Comparison of ENCODE assay signal across 20 cellular contexts in the genomic region with DNA sequence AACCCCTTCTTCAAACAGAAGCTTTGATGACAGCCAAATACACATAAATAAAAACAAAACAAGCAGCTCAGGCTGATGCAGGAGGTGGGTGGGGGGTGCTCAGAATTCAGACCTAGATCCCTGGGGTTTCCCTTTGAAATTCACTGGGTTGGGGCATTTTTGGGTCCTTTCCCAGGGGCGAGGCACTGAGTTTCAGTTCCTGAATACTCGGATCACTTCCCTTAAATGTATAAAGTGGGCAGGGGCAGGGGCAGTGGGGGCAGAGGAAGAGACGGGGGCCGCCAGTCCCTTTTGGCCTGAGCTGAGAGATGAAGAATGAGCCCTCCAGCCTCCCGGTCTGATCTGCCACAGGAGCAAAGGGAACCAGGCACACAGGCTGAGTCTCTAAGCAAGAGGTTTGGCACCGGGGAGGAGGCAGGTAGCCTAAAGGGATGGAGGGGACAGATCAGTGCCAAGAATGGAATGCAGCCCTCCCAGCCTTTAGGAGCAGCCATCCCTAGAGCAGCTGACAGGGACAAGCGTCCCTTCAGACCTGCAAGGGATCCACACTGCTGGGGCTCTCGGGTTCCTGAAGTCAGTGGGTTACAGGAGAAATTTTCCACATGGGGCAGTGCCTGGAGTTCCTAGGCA. TPM values are rescaled to one million over a fixed set of nuclear protein-coding genes. Genes with fewer than 3 reads are reported as not detected.
DNase-seq lines count a peak whose midpoint lies in the region; ATAC-seq, FAIRE-seq and TF ChIP-seq lines count a peak whose summit lies in the region.
"Had no signal": no experiment of that assay in that cellular context is flagged by ENCODE, and none has a peak within 500 bp of the region (broad histone marks: within the 10 kb centered on the region; RNA-seq: fewer than 3 reads in every experiment).

No MANE protein-coding gene starts in this region.

- no peaks in the 10 kb centered on the region for H3K9me3 ChIP-seq in T-helper 17 cell (ENCODE audit: control insufficient read depth, low read length, poor library complexity, severe bottlenecking)
- H3K9me3 ChIP-seq in neuronal stem cell (replicated peaks in 1 of 2; ENCODE audit: control insufficient read depth in 2 of 2, insufficient read depth in 1 of 2, low read depth in 1 of 2, low read length in 2 of 2) = peaks cover 0 to 2% of the 10 kb centered on the region in 2 donors
- no peaks in the 10 kb centered on the region for H3K9me3 ChIP-seq in HepG2 (ENCODE audit: low read length)
- H3K9me3 ChIP-seq in ovary = no peaks in the 10 kb centered on the region
- H3K9me3 ChIP-seq in H9 (ENCODE audit: control insufficient read depth, low read depth, low read length) = no peaks in the 10 kb centered on the region
- H3K9me3 ChIP-seq: Caco-2 had no signal

- CTCF ChIA-PET in HepG2 (lab: Yijun Ruan, JAX; ENCODE audit: low intra/inter-chr PET ratio, low total read pairs) = no interaction called here

- H3K4me3 ChIP-seq in GM23338 (no peak overlapping the region), neuronal stem cell (ENCODE audit: low read length in 2 of 2) (no peak overlapping the region), HepG2 (replicated peaks in 1 of 3; ENCODE audit: insufficient read depth in 1 of 3, low read depth in 2 of 3, low read length in 3 of 3) (no peak overlapping the region), ovary (no peak overlapping the region)
- H3K4me3 ChIP-seq: coronary artery, hepatocyte had no signal

- H4K91ac ChIP-seq in neuronal stem cell (ENCODE audit: low read depth, low read length, poor library complexity) (no peak overlapping the region), H9 (ENCODE audit: insufficient read length, low read depth, low read length) (no peak overlapping the region)

- peaks cover 20% of the 10 kb centered on the region; the same call in 1 of the 2 replicates for H3F3A ChIP-seq in GM23338 (replicated peaks; ENCODE audit: low read depth)

- H3K4me3 Mint-ChIP-seq in GM23338 = no peak overlapping the region
- no peak overlapping the region for H3K4me3 Mint-ChIP-seq in T-helper 17 cell
- no peak overlapping the region for H3K4me3 Mint-ChIP-seq in H9
- H3K4me3 Mint-ChIP-seq: nephron; T-helper 1 cell treated with Interleukin-12 subunit alpha and Interleukin-12 subunit beta and Interleukin-4 antibody, amounts not matched to agents 30 μg/mL and 1 μg/mL, for 36 hours had no signal

- H3K14ac ChIP-seq in neuronal stem cell (ENCODE audit: low read length) (no peak overlapping the region), H9 (ENCODE audit: insufficient read depth, low read length) (no peak overlapping the region)

- TF ChIP-seq RAD21 in HepG2 (CRISPR knock-in tag; IDR thresholded peaks at IDR 0.05) = no peak

- H3K36me3 Mint-ChIP-seq in GM23338 (ENCODE audit: low read depth) (peaks cover 72% of the 10 kb centered on the region), T-helper 17 cell (ENCODE audit: low read depth) (no peaks in the 10 kb centered on the region), H9 (ENCODE audit: insufficient read depth in 1 of 3, low read depth in 3 of 3) (peaks cover 25 to 81% (median 51%) of the 10 kb centered on the region in 3 experiments; a peak in 6 of 7 replicates)

- no peak overlapping the region for H3T11ph ChIP-seq in H9 (ENCODE audit: low read length)

- H3K18ac ChIP-seq in neuronal stem cell (ENCODE audit: low read length) = peak overlapping the region; percentile 35
- no peak overlapping the region for H3K18ac ChIP-seq in H9 (ENCODE audit: insufficient read length, low read depth, low read length)

- peaks cover 35% of the 10 kb centered on the region for H4K20me1 ChIP-seq in GM23338 (replicated peaks; ENCODE audit: insufficient read depth)
- no peaks in the 10 kb centered on the region for H4K20me1 ChIP-seq in HepG2 (ENCODE audit: insufficient read depth, low read length)
- H4K20me1 ChIP-seq in H9 (ENCODE audit: control insufficient read depth, insufficient read depth, insufficient read length) = peaks cover 3% of the 10 kb centered on the region

- H2BK15ac ChIP-seq in neuronal stem cell (ENCODE audit: low read length) (no peak overlapping the region), H9 (ENCODE audit: low read depth, low read length) (no peak overlapping the region)

- intact Hi-C loops in HepG2 (cut with micrococcal nuclease; ENCODE audit: unreplicated experiment) (no loop called here), ovary (cut with DNase I) (no loop called here)

- no peak overlapping the region for H3K4me2 ChIP-seq in GM23338
- H3K4me2 ChIP-seq in neuronal stem cell (ENCODE audit: insufficient read depth, low read length, poor library complexity, severe bottlenecking) = no peak overlapping the region
- no peak overlapping the region for H3K4me2 ChIP-seq in HepG2 (ENCODE audit: low read depth, low read length)
- no peak overlapping the region for H3K4me2 ChIP-seq in H9 (ENCODE audit: insufficient read depth, insufficient read length, low read length)
- H3K4me2 ChIP-seq: hepatocyte had no signal

- H3K27me3 ChIP-seq in GM23338 (ENCODE audit: insufficient read depth) (no peaks in the 10 kb centered on the region), neuronal stem cell (ENCODE audit: control insufficient read depth in 3 of 3, insufficient read depth in 3 of 3, low read depth in 1 of 3, low read length in 3 of 3) (no peaks in the 10 kb centered on the region), HepG2 (ENCODE audit: control insufficient read depth in 1 of 2, insufficient read depth in 2 of 2, low read length in 2 of 2) (no peaks in the 10 kb centered on the region), ovary (no peaks in the 10 kb centered on the region), H9 (ENCODE audit: insufficient read depth, low read length) (no peaks in the 10 kb centered on the region)
- H3K27me3 ChIP-seq: hepatocyte had no signal

- no peak overlapping the region for H4K8ac ChIP-seq in neuronal stem cell (ENCODE audit: low read depth, low read length)
- H4K8ac ChIP-seq in H9 (replicated peaks; ENCODE audit: insufficient read length, low read depth, low read length) = no peak overlapping the region

- peak; percentile 53 for DNase-seq in SIG-M5 treated with dmso at 0.1 percent for 504 hours (lab: John Stamatoyannopoulos, UW; ENCODE audit: unreplicated experiment)
- DNase-seq in SIG-M5 (lab: John Stamatoyannopoulos, UW) = no peak
- DNase-seq in GM23338 (ENCODE audit: low spot score) = no peak
- no peak for DNase-seq in T-helper 17 cell
- no peak for DNase-seq in neuronal stem cell (ENCODE audit: low spot score)
- DNase-seq in HepG2 (ENCODE audit: low spot score) = no peak
- DNase-seq in ovary = no peak
- no peak for DNase-seq in H9
- DNase-seq: activated CD4-positive, alpha-beta T cell treated with anti-CD3 and anti-CD28 coated beads, Interleukin-2, amount 50 U/mL, for 48 hours; Caco-2; left colon; NCI-H1417 treated with DMSO at 0.1 percent for 48 hours; NCI-H446 treated with DMSO at 0.1 percent for 48 hours; stimulated activated CD4-positive, alpha-beta T cell treated with anti-CD3 and anti-CD28 coated beads, Interleukin-2, amount 100 ng/mL, for 48 hours had no signal

- FAIRE-seq in HepG2 (lab: Jason Lieb, UNC) = no peak

- H3K9me2 ChIP-seq in GM23338 (ENCODE audit: insufficient read depth) = no peaks in the 10 kb centered on the region

- H2AFZ ChIP-seq in GM23338 (no peak overlapping the region), neuronal stem cell (ENCODE audit: low read length) (no peak overlapping the region), HepG2 (ENCODE audit: low read length) (no peak overlapping the region), H9 (ENCODE audit: low read length) (no peak overlapping the region)
- H2AFZ ChIP-seq: hepatocyte had no signal

- no peak overlapping the region for H4K5ac ChIP-seq in H9 (ENCODE audit: insufficient read length, low read depth, low read length)

- peaks cover 6% of the 10 kb centered on the region; the same call in 1 of the 2 replicates for H3K4me1 ChIP-seq in GM23338 (ENCODE audit: insufficient read depth)
- H3K4me1 ChIP-seq in neuronal stem cell (ENCODE audit: control insufficient read depth in 2 of 2, insufficient read depth in 1 of 2, low read depth in 1 of 2, low read length in 2 of 2) = no peaks in the 10 kb centered on the region
- peaks cover 12% of the 10 kb centered on the region for H3K4me1 ChIP-seq in HepG2 (ENCODE audit: insufficient read depth, low read length)
- no peaks in the 10 kb centered on the region for H3K4me1 ChIP-seq in ovary (ENCODE audit: insufficient read depth)
- H3K4me1 ChIP-seq in H9 (ENCODE audit: insufficient read depth, low read length) = peaks cover 2% of the 10 kb centered on the region; the same call in 1 of the 2 replicates
- H3K4me1 ChIP-seq: Caco-2 had no signal

- H3K27me3 Mint-ChIP-seq in GM23338 (ENCODE audit: insufficient read depth, low read depth, poor library complexity) (peaks cover 6% of the 10 kb centered on the region), T-helper 17 cell (no peaks in the 10 kb centered on the region), H9 (ENCODE audit: low read depth) (peaks cover 1% of the 10 kb centered on the region; the same call in 1 of the 2 replicates)

- BruUV-seq in HepG2 (replicated peaks; lab: Mats Ljungman, UMichigan) = no TSS peak

- ATAC-seq in GM23338 = peak; percentile 14; the same call in 1 of the 3 replicates
- peak; percentile 54 for ATAC-seq in T-helper 17 cell
- no peak for ATAC-seq in HepG2
- ATAC-seq: left colon had no signal

- H3K36me3 ChIP-seq in GM23338 (ENCODE audit: insufficient read depth) (peaks cover 7% of the 10 kb centered on the region), neuronal stem cell (replicated peaks in 1 of 2; ENCODE audit: control insufficient read depth in 2 of 2, insufficient read depth in 2 of 2, low read length in 2 of 2) (peaks cover 18 to 60% of the 10 kb centered on the region in 2 donors), HepG2 (replicated peaks in 1 of 2; ENCODE audit: control insufficient read depth in 1 of 2, insufficient read depth in 2 of 2, low read length in 2 of 2) (no peaks in the 10 kb centered on the region), ovary (no peaks in the 10 kb centered on the region)

- peaks cover 6% of the 10 kb centered on the region for H3K79me1 ChIP-seq in neuronal stem cell (ENCODE audit: low read depth, low read length)
- peaks cover 5% of the 10 kb centered on the region for H3K79me1 ChIP-seq in H9 (ENCODE audit: insufficient read depth, low read depth, low read length, poor library complexity, severe bottlenecking)

- in situ Hi-C loops in HepG2 (cut with HindIII; ENCODE audit: extremely low pct_ligation_motif_present, low pct_unique_long_range_greater_than_20kb) = no loop called here

- POLR2A ChIA-PET in HepG2 (lab: Yijun Ruan, JAX) = no interaction called here

- no CpG with 5 or more reads among the region's 8 CpGs for WGBS in neuronal stem cell (ENCODE audit: extremely low coverage in 2 of 2, insufficient read length in 2 of 2, insufficient replicate concordance in 1 of 2), 2 donors
- WGBS in HepG2 (ENCODE audit: low lambda C conversion rate) = 91% methylated on average over 6 of the region's 8 CpGs
- 81 to 86% (median 84%) methylated on average over 8 of the region's 8 CpGs for WGBS in ovary, 3 donors
- no CpG with 5 or more reads among the region's 8 CpGs for WGBS in H9 (ENCODE audit: extremely low coverage, insufficient read length, low lambda C conversion rate)

- peak overlapping the region; percentile 39 for H3K9ac ChIP-seq in neuronal stem cell (ENCODE audit: low read depth, low read length, poor library complexity)
- H3K9ac ChIP-seq in HepG2 (ENCODE audit: insufficient read depth, low read depth, low read length) = no peak overlapping the region
- H3K9ac ChIP-seq in H9 (ENCODE audit: extremely low read depth, insufficient read length, low read length) = no peak overlapping the region

- H3K56ac ChIP-seq in H9 (ENCODE audit: insufficient read length, low read depth, low read length) = no peak overlapping the region

- peaks cover 22% of the 10 kb centered on the region for H3K4me1 Mint-ChIP-seq in GM23338
- H3K4me1 Mint-ChIP-seq in T-helper 17 cell = peaks cover 9% of the 10 kb centered on the region
- H3K4me1 Mint-ChIP-seq in H9 = peaks cover 14 to 29% of the 10 kb centered on the region in 2 experiments
- H3K4me1 Mint-ChIP-seq: nephron had no signal

- H3K79me2 ChIP-seq in GM23338 (replicated peaks; ENCODE audit: insufficient read depth) (peaks cover 95% of the 10 kb centered on the region), HepG2 (ENCODE audit: insufficient read depth, low read length) (no peaks in the 10 kb centered on the region), H9 (ENCODE audit: insufficient read depth, low read length) (no peaks in the 10 kb centered on the region)
- H3K79me2 ChIP-seq: hepatocyte had no signal

- H2BK120ac ChIP-seq in neuronal stem cell (ENCODE audit: low read depth, low read length) (no peak overlapping the region), H9 (ENCODE audit: low read depth, low read length, poor library complexity, severe bottlenecking) (no peak overlapping the region)

- no peak for TF ChIP-seq CTCF in GM23338 (conservative IDR thresholded peaks at IDR 0.05; ENCODE audit: low read depth in 2 of 2)
- no peak for TF ChIP-seq CTCF in HepG2 (CRISPR knock-in tag; IDR thresholded peaks at IDR 0.05)
- TF ChIP-seq CTCF in ovary (IDR thresholded peaks at IDR 0.05) = no peak
- no peak for TF ChIP-seq CTCF in H9 (conservative IDR thresholded peaks at IDR 0.05)

- H3K27ac Mint-ChIP-seq in GM23338 (no peak overlapping the region; the same call in none of the 2 replicates), T-helper 17 cell (peak overlapping the region; percentile 75), H9 (peak overlapping the region in 1 of 3 experiments; percentile 16; a peak in 2 of 7 replicates)
- H3K27ac Mint-ChIP-seq: activated T-helper 2 cell treated with anti-CD3 and anti-CD28 coated beads, Interferon-gamma antibody, Interleukin-2, Interleukin-4, amounts not matched to agents 10 μg/mL and 5 μg/mL and 100 μg/mL, durations not matched to agents 14 hours and 24 hours and 36 hours; nephron; T-helper 1 cell treated with Interleukin-12 subunit alpha and Interleukin-12 subunit beta and Interleukin-4 antibody, amounts not matched to agents 30 μg/mL and 1 μg/mL, for 36 hours had no signal

- no peaks in the 10 kb centered on the region for H3K23me2 ChIP-seq in H9 (ENCODE audit: insufficient read length, low read depth, low read length, poor library complexity, severe bottlenecking)

- TF ChIP-seq EP300 in HepG2 (IDR thresholded peaks at IDR 0.05; ENCODE audit: low read depth in 2 of 2, low read length in 2 of 2) (no peak), HepG2 (CRISPR knock-in tag; IDR thresholded peaks at IDR 0.05; ENCODE audit: borderline replicate concordance) (no peak), ovary (IDR thresholded peaks at IDR 0.05) (no peak)

- no peak overlapping the region for H2BK20ac ChIP-seq in H9 (ENCODE audit: low read depth, low read length, poor library complexity, severe bottlenecking)

- no peak overlapping the region for H2BK12ac ChIP-seq in neuronal stem cell (ENCODE audit: low read length)
- H2BK12ac ChIP-seq in H9 (ENCODE audit: insufficient read length, low read depth, low read length) = no peak overlapping the region

- no peak overlapping the region for H3K4ac ChIP-seq in neuronal stem cell (ENCODE audit: low read length)
- no peak overlapping the region for H3K4ac ChIP-seq in H9 (ENCODE audit: low read depth, low read length)

- peak overlapping the region; percentile 59 for H2BK5ac ChIP-seq in neuronal stem cell (ENCODE audit: low read length)
- no peak overlapping the region for H2BK5ac ChIP-seq in H9 (ENCODE audit: insufficient read length, low read length)

- no peaks in the 10 kb centered on the region for H3K9me3 Mint-ChIP-seq in GM23338
- no peaks in the 10 kb centered on the region for H3K9me3 Mint-ChIP-seq in H9
- H3K9me3 Mint-ChIP-seq: activated T-helper 2 cell treated with anti-CD3 and anti-CD28 coated beads, Interferon-gamma antibody, Interleukin-2, Interleukin-4, amounts not matched to agents 10 μg/mL and 5 μg/mL and 100 μg/mL, durations not matched to agents 14 hours and 24 hours and 36 hours; nephron; T-helper 1 cell treated with Interleukin-12 subunit alpha and Interleukin-12 subunit beta and Interleukin-4 antibody, amounts not matched to agents 30 μg/mL and 1 μg/mL, for 36 hours had no signal

- H3K23ac ChIP-seq in neuronal stem cell (ENCODE audit: low read depth, low read length, poor library complexity) (no peak overlapping the region), H9 (ENCODE audit: insufficient read length, low read depth, low read length) (no peak overlapping the region)

- TF ChIP-seq POLR2A in HepG2 (IDR thresholded peaks at IDR 0.05; ENCODE audit: insufficient read depth in 1 of 2, low read depth in 2 of 2, low read length in 2 of 2) = no peak
- no peak for TF ChIP-seq POLR2A in ovary (IDR thresholded peaks at IDR 0.05)

- H2AK5ac ChIP-seq in neuronal stem cell (ENCODE audit: low read depth, low read length) = no peak overlapping the region
- H2AK5ac ChIP-seq in H9 (ENCODE audit: insufficient read length, low read length) = no peak overlapping the region

- H3K27ac ChIP-seq in GM23338 (ENCODE audit: low read depth) (0 out of 2 replicates have a peak overlapping the region, but pooled peaks have one; percentile 63), neuronal stem cell (replicated peaks; ENCODE audit: low read length) (no peak overlapping the region), HepG2 (ENCODE audit: extremely low read length, insufficient read depth, low read length) (no peak overlapping the region), ovary (no peak overlapping the region), H9 (ENCODE audit: insufficient read length, low read depth, low read length) (no peak overlapping the region)
- H3K27ac ChIP-seq: 22Rv1, coronary artery, hepatocyte had no signal

RNA-seq across cellular contexts. Expression of a gene that starts 20.3 kb away (rescaled TPM):
- 137 and 161 TPM in 2 replicates for total RNA-seq in GM23338 (2014; rRNA removed; shearing (Covaris generic))
- polyA plus RNA-seq in GM23338 (2016; fragmentation: Nextera tagmentation; extraction: Ambion mirVana) (59.4 and 64.4 TPM in 2 replicates), HepG2 (2011; rRNA removed) (17.0 and 17.5 TPM in 2 replicates), ovary (10 to 100 TPM; 13.2 to 17.1 TPM)
- total RNA-seq in T-helper 17 cell (10 to 100 TPM; 87.6 to 94.0 TPM), HepG2 (2016; rRNA removed; fragmentation: Illumina TruSeq; extraction: Trizol) (25.3 and 26.1 TPM in 2 replicates), ovary (10 to 100 TPM; 14.9 to 33.6 (median 26.1) TPM), H9 (2021) (137 and 143 TPM in 2 replicates)
- 63.7 TPM for polyA plus RNA-seq in neuronal stem cell (2013, experiment 1 of 2)
- 67.7 TPM for polyA plus RNA-seq in neuronal stem cell (2013, experiment 2 of 2)
- 11.2 and 11.4 TPM in 2 replicates for total RNA-seq in HepG2 (2016; cell fraction: cytosol; rRNA removed; fragmentation: Illumina TruSeq; extraction: Trizol; ENCODE audit: low read depth)
- total RNA-seq in HepG2 (2016; cell fraction: insoluble cytoplasmic fraction; rRNA removed; fragmentation: Illumina TruSeq; extraction: Trizol) = 20.6 and 26.1 TPM in 2 replicates
- 25.8 and 29.0 TPM in 2 replicates for total RNA-seq in HepG2 (2016; cell fraction: membrane; rRNA removed; fragmentation: Illumina TruSeq; extraction: Trizol)
- 18.4 and 20.7 TPM in 2 replicates for total RNA-seq in HepG2 (2016; cell fraction: nucleus; rRNA removed; fragmentation: Illumina TruSeq; extraction: Trizol)
- polyA plus RNA-seq in HepG2 (2011; cell fraction: cytosol; rRNA removed) = 8.3 and 13.5 TPM in 2 replicates
- polyA plus RNA-seq in HepG2 (2011; cell fraction: nucleus; rRNA removed) = 50.3 and 60.7 TPM in 2 replicates
- 13.5 and 15.6 TPM in 2 replicates for polyA plus RNA-seq in HepG2 (2012)
- 6.0 and 6.9 TPM in 2 replicates for polyA plus RNA-seq in HepG2 (2016; cell fraction: cytosol; fragmentation: Illumina TruSeq; extraction: Trizol; ENCODE audit: low read depth)
- polyA plus RNA-seq in HepG2 (2016; cell fraction: insoluble cytoplasmic fraction; fragmentation: Illumina TruSeq; extraction: Trizol; ENCODE audit: low read depth) = 23.7 and 31.0 TPM in 2 replicates
- polyA plus RNA-seq in HepG2 (2016; cell fraction: membrane; fragmentation: Illumina TruSeq; extraction: Trizol; ENCODE audit: low read depth) = 17.2 and 18.2 TPM in 2 replicates
- polyA plus RNA-seq in HepG2 (2016; cell fraction: nucleus; fragmentation: Illumina TruSeq; extraction: Trizol; ENCODE audit: insufficient read depth, low read depth) = 36.9 and 37.0 TPM in 2 replicates
- 53.2 and 72.8 TPM in 2 replicates for polyA minus RNA-seq in HepG2 (2011; rRNA and poly(A)+ RNA removed; ENCODE audit: low replicate concordance)
- 18.0 and 20.7 TPM in 2 replicates for polyA minus RNA-seq in HepG2 (2011; cell fraction: cytosol; rRNA and poly(A)+ RNA removed)
- 21.1 and 21.9 TPM in 2 replicates for polyA minus RNA-seq in HepG2 (2011; cell fraction: nucleus; rRNA and poly(A)+ RNA removed)
